15 cellular contexts compared by ENCODE assay signal in genomic region chr6:2809015-2809414, GRCh38.
"Had no signal": no experiment of that assay in that cellular context is flagged by ENCODE, and none has a peak within 500 bp of the region (broad histone marks: within the 10 kb centered on the region; RNA-seq: fewer than 3 reads in every experiment).

No MANE protein-coding gene starts in this region.

- H3K27ac Mint-ChIP-seq: activated CD4-positive, alpha-beta memory T cell treated with anti-CD3 and anti-CD28 coated beads for 36 hours; activated naive CD8-positive, alpha-beta T cell had no signal

- H3K9me3 Mint-ChIP-seq: activated CD4-positive, alpha-beta memory T cell treated with anti-CD3 and anti-CD28 coated beads for 36 hours; natural killer cell had no signal

- H3K4me3 Mint-ChIP-seq: activated CD4-positive, alpha-beta memory T cell treated with anti-CD3 and anti-CD28 coated beads for 36 hours; activated naive CD8-positive, alpha-beta T cell; natural killer cell had no signal

- H3K36me3 ChIP-seq: breast epithelium, right lobe of liver, spleen, suprapubic skin, upper lobe of left lung had no signal

- H3K4me3 ChIP-seq: breast epithelium, psoas muscle, right lobe of liver, spleen, suprapubic skin, upper lobe of left lung had no signal

- H3K27ac ChIP-seq: breast epithelium, psoas muscle, right lobe of liver had no signal

- H3K27me3 ChIP-seq: breast epithelium, right lobe of liver, spleen, suprapubic skin, upper lobe of left lung had no signal

- H3K4me1 ChIP-seq: breast epithelium, right lobe of liver had no signal

- H3K9me3 ChIP-seq: breast epithelium, psoas muscle, right lobe of liver, spleen, suprapubic skin, upper lobe of left lung had no signal

- H3K27me3 Mint-ChIP-seq: activated CD4-positive, alpha-beta memory T cell treated with anti-CD3 and anti-CD28 coated beads for 36 hours; activated naive CD8-positive, alpha-beta T cell had no signal

- H3K36me3 Mint-ChIP-seq: activated CD4-positive, alpha-beta memory T cell treated with anti-CD3 and anti-CD28 coated beads for 36 hours; natural killer cell had no signal

- DNase-seq: activated CD4-positive, alpha-beta memory T cell treated with anti-CD3 and anti-CD28 coated beads for 36 hours; activated gamma-delta T cell; activated T-cell treated with anti-CD3 and anti-CD28 coated beads, Interleukin-2, amount 50 U/mL, for 48 hours; amygdala; left cardiac atrium; natural killer cell; psoas muscle; right lobe of liver; spleen; stimulated activated CD4-positive, alpha-beta T cell treated with anti-CD3 and anti-CD28 coated beads, Interleukin-1b, Interleukin-23, amount 100 ng/mL, for 48 hours; stimulated activated naive CD4-positive, alpha-beta T cell; upper lobe of left lung had no signal
